8 cellular contexts compared by ENCODE assay signal in genomic region chr4:6716018-6716911, GRCh38. TPM values are rescaled to one million over a fixed set of nuclear protein-coding genes. Genes with fewer than 3 reads are reported as not detected.
A peak's percentile ranks its signal among the peaks of the same experiment; 100 is the strongest.
DNase-seq lines count a peak whose midpoint lies in the region; ATAC-seq and TF ChIP-seq lines count a peak whose summit lies in the region.

Gene BLOC1S4 (plus strand): TSS chr4:6716174. CDS start chr4:6716210, 36 bp downstream.

- peak within 1 kb of the TSS; percentile 97 for H3K27ac Mint-ChIP-seq in mesothelial cell of epicardium

- peaks cover 28% of the 10 kb centered on the region for H3K4me1 Mint-ChIP-seq in mesothelial cell of epicardium

- H3K36me3 Mint-ChIP-seq in mesothelial cell of epicardium: no peaks in the 10 kb centered on the region

- peaks cover 6% of the 10 kb centered on the region for H3K27me3 Mint-ChIP-seq in mesothelial cell of epicardium (ENCODE audit: low read depth)

- no peaks in the 10 kb centered on the region for H3K9me3 Mint-ChIP-seq in mesothelial cell of epicardium

- peak; percentile 80 for ATAC-seq in GM19467 (IDR thresholded peaks at IDR 0.05; ENCODE audit: unreplicated experiment)

- in situ Hi-C loops in endometrial microvascular endothelial cells (cut with HindIII; ENCODE audit: inconsistent ontology term, low pct_unique_long_range_greater_than_20kb, low sequenced_read_pairs): no loop called here

- H3K4me3 Mint-ChIP-seq in mesothelial cell of epicardium: peak within 1 kb of the TSS; percentile 92

- peak; percentile 95 for DNase-seq in COLO668 (lab: John Stamatoyannopoulos, UW; ENCODE audit: unreplicated experiment)
- peak; percentile 66 for DNase-seq in HS-27A (ENCODE audit: low read depth)
- peak; percentile 78 for DNase-seq in NOMO-1 treated with DMSO at 0.1 percent for 48 hours (lab: John Stamatoyannopoulos, UW; ENCODE audit: unreplicated experiment)
- peak; percentile 69 for DNase-seq in activated CD8-positive, alpha-beta memory T cell treated with anti-CD3 and anti-CD28 coated beads, Interleukin-2, amount 50 U/mL, for 1 hour (ENCODE audit: extremely low read depth)
- peak; percentile 87 to 90 for DNase-seq in mesothelial cell of epicardium (ENCODE audit: low spot score in 2 of 2, unreplicated experiment in 2 of 2)
- DNase-seq in stimulated activated CD8-positive, alpha-beta memory T cell treated with anti-CD3 and anti-CD28 coated beads, Interleukin-15, amount 100 ng/mL, for 4 hours (ENCODE audit: low read depth in 2 of 2): peak; percentile 74 to 81

- TF ChIP-seq CTCF in mesothelial cell of epicardium (IDR thresholded peaks at IDR 0.05; ENCODE audit: unreplicated experiment): no peak

RNA-seq across cellular contexts. Expression of gene BLOC1S4, which starts in this region (rescaled TPM):
- total RNA-seq in endometrial microvascular endothelial cells (ENCODE audit: inconsistent ontology term): 10.1 TPM
- total RNA-seq in mesothelial cell of epicardium: 17.0 to 18.1 TPM (median 18.0 TPM) in 3 replicates

Comparison
In these comparisons a context has a peak if more than half of its experiments do, and no peak if none do; other contexts are left out.
1. Peak in every context shown above with its lines: DNase-seq and ATAC-seq.